In the genomic region with DNA sequence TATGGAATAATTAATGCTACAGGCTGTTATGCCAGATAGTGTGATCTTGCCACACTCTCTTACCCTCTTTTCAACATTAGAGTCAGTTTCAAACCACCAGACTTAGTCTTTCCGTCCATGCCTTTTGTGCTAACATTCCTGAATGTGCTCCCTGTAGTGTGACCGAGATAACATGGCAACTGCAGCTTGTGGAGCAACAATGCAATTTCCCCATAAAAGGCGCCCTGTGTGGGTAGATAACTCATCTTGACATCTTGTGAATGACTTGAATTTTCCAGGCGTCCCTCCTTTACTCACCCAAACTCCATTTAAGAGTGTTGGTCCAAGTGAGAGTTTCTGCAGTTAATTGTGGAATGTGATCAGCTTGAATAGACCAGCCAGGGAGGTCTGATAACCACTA, we compare ENCODE assay signal across 25 cellular contexts.
DNase-seq lines count a peak whose midpoint lies in the region; ATAC-seq, FAIRE-seq and TF ChIP-seq lines count a peak whose summit lies in the region.
"Had no signal": no experiment of that assay in that cellular context is flagged by ENCODE, and none has a peak within 500 bp of the region (broad histone marks: within the 10 kb centered on the region; RNA-seq: fewer than 3 reads in every experiment).

No MANE protein-coding gene starts in this region.

- H2BK120ac ChIP-seq in H1 (replicated peaks; ENCODE audit: low read depth, low read length) (no peak overlapping the region), mesendoderm (ENCODE audit: low read depth, low read length) (no peak overlapping the region)

- peak; percentile 50 for DNase-seq in A673 (ENCODE audit: low spot score)
- peak; percentile 71 for DNase-seq in NCI-H146 treated with DMSO at 0.1 percent for 48 hours (lab: John Stamatoyannopoulos, UW; ENCODE audit: unreplicated experiment)
- DNase-seq in H1 (ENCODE audit: low read depth in 1 of 2, low spot score in 2 of 2) = no peak
- peak; percentile 98 for DNase-seq in mesendoderm
- no peak for DNase-seq in Right ventricle myocardium inferior (ENCODE audit: missing footprints)
- no peak for DNase-seq in hypothalamus (lab: John Stamatoyannopoulos, UW)
- no peak for DNase-seq in ecto neural progenitor cell (ENCODE audit: low spot score)
- no peak for DNase-seq in NCI-H2196 (lab: John Stamatoyannopoulos, UW; ENCODE audit: unreplicated experiment)
- DNase-seq: activated CD4-positive, alpha-beta T cell treated with anti-CD3 and anti-CD28 coated beads, Interleukin-2, amount 50 U/mL, for 48 hours; amniotic stem cell; central memory CD4-positive, alpha-beta T cell; gastrocnemius medialis; HCEC 1CT; left cardiac atrium; midbrain; NCI-H1436; NCI-H2171; NCI-H748 treated with DMSO at 0.1 percent for 48 hours; SJCRH30; spleen; stimulated activated CD4-positive, alpha-beta T cell treated with anti-CD3 and anti-CD28 coated beads, Interleukin-4, amount 100 ng/mL, for 24 hours; stomach; T-helper 1 cell; upper lobe of left lung had no signal

- H3K27me3 ChIP-seq in A673 (replicated peaks; ENCODE audit: insufficient read depth, low read depth, low read length, poor library complexity) (peaks cover 76% of the 10 kb centered on the region), H1 (replicated peaks in 1 of 4; ENCODE audit: control insufficient read depth in 3 of 4, extremely low read depth in 1 of 4, insufficient read depth in 3 of 4, low read length in 3 of 4) (no peaks in the 10 kb centered on the region), mesendoderm (ENCODE audit: insufficient read depth, low read length, poor library complexity) (no peaks in the 10 kb centered on the region)
- H3K27me3 ChIP-seq: gastrocnemius medialis, SJCRH30, stomach, upper lobe of left lung had no signal

- H3K18ac ChIP-seq in H1 (ENCODE audit: extremely low read depth, low read length) (no peak overlapping the region), mesendoderm (ENCODE audit: low read length) (no peak overlapping the region)

- no peaks in the 10 kb centered on the region for H3K79me1 ChIP-seq in H1 (ENCODE audit: low read depth, low read length)
- no peaks in the 10 kb centered on the region for H3K79me1 ChIP-seq in mesendoderm (ENCODE audit: low read length)

- H2AK5ac ChIP-seq in H1 (ENCODE audit: low read depth, low read length) = no peak overlapping the region
- H2AK5ac ChIP-seq in mesendoderm (ENCODE audit: low read length) = no peak overlapping the region

- intact Hi-C loops in A673 (cut with micrococcal nuclease; ENCODE audit: unreplicated experiment) (no loop called here), Right ventricle myocardium inferior (cut with DNase I) (no loop called here)

- no peak for TF ChIP-seq EP300 in H1 (IDR thresholded peaks at IDR 0.05; ENCODE audit: borderline replicate concordance in 1 of 2, low read depth in 2 of 2, low read length in 2 of 2)

- no peak overlapping the region for H2BK12ac ChIP-seq in H1 (ENCODE audit: low read depth, low read length)

- H3K27ac ChIP-seq in A673 (ENCODE audit: low read depth, low read length, poor library complexity, severe bottlenecking) (no peak overlapping the region), H1 (ENCODE audit: low read depth, low read length) (no peak overlapping the region), mesendoderm (ENCODE audit: low read depth, low read length) (peak overlapping the region; percentile 82)
- H3K27ac ChIP-seq: gastrocnemius medialis, SJCRH30, spleen, stomach, upper lobe of left lung had no signal

- H3K9me3 ChIP-seq in A673 (ENCODE audit: low read depth, low read length, poor library complexity, severe bottlenecking) = no peaks in the 10 kb centered on the region
- no peaks in the 10 kb centered on the region for H3K9me3 ChIP-seq in H1 (ENCODE audit: insufficient read depth in 2 of 2, low read depth in 1 of 2, low read length in 1 of 2)
- H3K9me3 ChIP-seq: gastrocnemius medialis, SJCRH30, upper lobe of left lung had no signal

- no peak overlapping the region for H3K14ac ChIP-seq in H1 (ENCODE audit: insufficient read length)

- H4K5ac ChIP-seq in H1 (ENCODE audit: insufficient read length, low read depth, low read length) = no peak overlapping the region
- H4K5ac ChIP-seq in mesendoderm (ENCODE audit: low read length) = no peak overlapping the region

- H3K23ac ChIP-seq in H1 (ENCODE audit: insufficient read length) = no peak overlapping the region
- no peak overlapping the region for H3K23ac ChIP-seq in mesendoderm (ENCODE audit: low read length)

- no peak overlapping the region for H3K4ac ChIP-seq in H1 (replicated peaks; ENCODE audit: insufficient read length, low read depth, low read length)
- no peak overlapping the region for H3K4ac ChIP-seq in mesendoderm (ENCODE audit: low read depth, low read length)

- H4K20me1 ChIP-seq in H1 (replicated peaks in 1 of 2; ENCODE audit: control insufficient read depth in 1 of 2, insufficient read depth in 2 of 2, low read length in 2 of 2) = no peaks in the 10 kb centered on the region

- no peaks in the 10 kb centered on the region for H3K79me2 ChIP-seq in H1 (ENCODE audit: control insufficient read depth in 1 of 2, insufficient read depth in 2 of 2, low read length in 2 of 2)
- H3K79me2 ChIP-seq in mesendoderm (ENCODE audit: control insufficient read depth, insufficient read depth, low read length) = no peaks in the 10 kb centered on the region

- POLR2A ChIA-PET in A673 (lab: Charles Lee; ENCODE audit: low non-redundant PET) (no interaction called here), H1 (lab: Charles Lee; ENCODE audit: partially characterized antibody) (no interaction called here)

- H3K56ac ChIP-seq in H1 (replicated peaks; ENCODE audit: insufficient read length, low read depth, low read length) = no peak overlapping the region
- H3K56ac ChIP-seq in mesendoderm (ENCODE audit: low read length) = no peak overlapping the region

- H4K91ac ChIP-seq in H1 (replicated peaks; ENCODE audit: insufficient read length, low read length) = no peak overlapping the region

- H2BK5ac ChIP-seq in H1 (ENCODE audit: low read depth, low read length) (no peak overlapping the region), mesendoderm (ENCODE audit: low read length) (peak overlapping the region; percentile 75)

- H3K9ac ChIP-seq in H1 (replicated peaks in 1 of 4; ENCODE audit: extremely low read depth in 1 of 4, low read depth in 3 of 4, low read length in 3 of 4) = no peak overlapping the region
- H3K9ac ChIP-seq in mesendoderm (ENCODE audit: low read length) = no peak overlapping the region

- no peaks in the 10 kb centered on the region for H3K4me1 ChIP-seq in A673 (ENCODE audit: insufficient read depth, low read length, poor library complexity, severe bottlenecking)
- H3K4me1 ChIP-seq in H1 (replicated peaks in 1 of 4; ENCODE audit: control insufficient read depth in 3 of 4, insufficient read depth in 4 of 4, low read length in 3 of 4) = peaks cover 0 to 3% (median 1%) of the 10 kb centered on the region in 4 experiments; a peak in 3 of 7 replicates
- peaks cover 3% of the 10 kb centered on the region for H3K4me1 ChIP-seq in mesendoderm (ENCODE audit: control insufficient read depth, low read depth, low read length)
- H3K4me1 ChIP-seq: gastrocnemius medialis, SJCRH30, spleen, stomach, upper lobe of left lung had no signal

- H2BK15ac ChIP-seq in H1 (ENCODE audit: low read length) = no peak overlapping the region
- no peak overlapping the region for H2BK15ac ChIP-seq in mesendoderm (replicated peaks; ENCODE audit: low read depth)

- CTCF ChIA-PET in A673 (lab: Charles Lee) = no interaction called here
- CTCF ChIA-PET in H1 (lab: Charles Lee; ENCODE audit: partially characterized antibody) = interaction anchor here (0.6 to 1.8 kb wide), 2 partner anchors 18 to 125 kb away, joined by 3 to 6 read pairs; no protein-coding TSS in a partner anchor

- no peaks in the 10 kb centered on the region for H3K23me2 ChIP-seq in H1 (ENCODE audit: low read depth, low read length)

- no peak for TF ChIP-seq RAD21 in H1 (IDR thresholded peaks at IDR 0.05 in 1 of 2, conservative IDR thresholded peaks at IDR 0.05 in 1 of 2; ENCODE audit: low read depth in 2 of 2, low read length in 2 of 2)

- H3K4me3 ChIP-seq in A673 (ENCODE audit: low read depth, low read length, poor library complexity, severe bottlenecking) = no peak overlapping the region
- no peak overlapping the region for H3K4me3 ChIP-seq in H1 (ENCODE audit: extremely low read depth in 1 of 4, insufficient read depth in 2 of 4, low read depth in 3 of 4, low read length in 4 of 4)
- H3K4me3 ChIP-seq in mesendoderm (ENCODE audit: low read length) = no peak overlapping the region
- H3K4me3 ChIP-seq: gastrocnemius medialis, SJCRH30, spleen, stomach, upper lobe of left lung had no signal

- no peak overlapping the region for H4K8ac ChIP-seq in H1 (ENCODE audit: extremely low read depth, insufficient read depth, low read length)
- H4K8ac ChIP-seq in mesendoderm (ENCODE audit: low read depth, low read length) = no peak overlapping the region

- H3K36me3 ChIP-seq in A673 (ENCODE audit: insufficient read depth, low read length, poor library complexity, severe bottlenecking) (no peaks in the 10 kb centered on the region), H1 (ENCODE audit: control insufficient read depth in 2 of 4, insufficient read depth in 4 of 4, low read length in 3 of 4) (no peaks in the 10 kb centered on the region; a peak in 1 of 8 replicates), mesendoderm (ENCODE audit: control insufficient read depth, insufficient read depth, low read length) (no peaks in the 10 kb centered on the region)
- H3K36me3 ChIP-seq: gastrocnemius medialis, SJCRH30, spleen, stomach, upper lobe of left lung had no signal

- BruUV-seq in A673 (replicated peaks; lab: Mats Ljungman, UMichigan) = no TSS peak

- TF ChIP-seq CTCF in A673 (conservative IDR thresholded peaks at IDR 0.05; ENCODE audit: low read depth, low read length) (no peak), H1 (IDR thresholded peaks at IDR 0.05; ENCODE audit: control extremely low read depth in 1 of 3, insufficient read depth in 1 of 3, low read depth in 1 of 3, low read length in 3 of 3) (no peak)

- H2AFZ ChIP-seq in H1 (ENCODE audit: low read length) = peak overlapping the region; percentile 14; the same call in 1 of the 2 replicates

- H3K4me2 ChIP-seq in H1 (ENCODE audit: insufficient read depth in 1 of 2, low read depth in 2 of 2, low read length in 2 of 2) = no peak overlapping the region
- no peak overlapping the region for H3K4me2 ChIP-seq in mesendoderm (ENCODE audit: low read length)

- no peak for TF ChIP-seq POLR2A in H1 (IDR thresholded peaks at IDR 0.05; ENCODE audit: control extremely low read depth in 1 of 2, low read depth in 2 of 2, low read length in 2 of 2)

- no peak overlapping the region for H2BK20ac ChIP-seq in H1 (ENCODE audit: low read length)

- no peak for ATAC-seq in Right ventricle myocardium inferior
- ATAC-seq: gastrocnemius medialis, left cardiac atrium had no signal

- peak; percentile 70 for FAIRE-seq in H1 (lab: Jason Lieb, UNC)
- FAIRE-seq: A204.1 had no signal

- 73% methylated on average over 4 of the region's 4 CpGs; no CpG with 5 or more reads in 1 of the 2 experiments for WGBS in H1 (ENCODE audit: extremely low coverage in 1 of 2, insufficient coverage in 1 of 2, insufficient read length in 1 of 2, insufficient replicate concordance in 2 of 2, low coverage in 1 of 2, low lambda C conversion rate in 2 of 2, missing lambda C conversion rate in 1 of 2), 2 experiments
- no CpG with 5 or more reads among the region's 4 CpGs for WGBS in mesendoderm (ENCODE audit: extremely low coverage, insufficient coverage, low lambda C conversion rate)

TF ChIP-seq in H1, 55 proteins besides CTCF, POLR2A, EP300 and RAD21 (continues in another document):
- no peak for TF ChIP-seq SP2 (IDR thresholded peaks at IDR 0.05; ENCODE audit: low read length)

Comparison
In these comparisons a context has a peak if more than half of its experiments do, and no peak if none do; other contexts are left out.
1. DNase-seq: peak in A673 (single experiment), NCI-H146 treated with DMSO at 0.1 percent for 48 hours (single experiment) and mesendoderm (single experiment); none in H1 (0 of 2), Right ventricle myocardium inferior (single experiment), hypothalamus (0 of 51), ecto neural progenitor cell (single experiment) and NCI-H2196 (single experiment).